Comparison of ENCODE assay signal across 20 cellular contexts in the genomic region with DNA sequence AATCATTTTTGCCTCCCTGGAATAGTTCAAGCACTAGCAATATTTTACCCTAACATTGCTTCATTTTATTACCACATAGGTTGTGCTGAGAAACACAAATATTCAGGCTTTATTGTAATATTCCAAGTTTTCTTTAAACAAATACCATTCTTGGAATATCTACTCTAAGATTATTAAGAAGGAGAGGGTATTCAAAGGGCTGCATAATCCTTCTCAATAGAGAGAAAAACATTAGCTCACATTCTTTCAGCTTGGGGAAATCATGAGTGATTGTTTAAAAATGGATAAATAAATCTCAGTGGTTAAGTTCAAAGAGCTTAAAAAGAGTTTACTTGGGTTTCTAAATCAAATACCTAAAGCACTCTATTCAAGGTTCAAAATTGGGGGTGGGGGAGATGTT.
DNase-seq lines count a peak whose midpoint lies in the region; ATAC-seq, FAIRE-seq and TF ChIP-seq lines count a peak whose summit lies in the region.
"Had no signal": no experiment of that assay in that cellular context is flagged by ENCODE, and none has a peak within 500 bp of the region (broad histone marks: within the 10 kb centered on the region; RNA-seq: fewer than 3 reads in every experiment).

No MANE protein-coding gene starts in this region.

- no peaks in the 10 kb centered on the region for H3K9me3 Mint-ChIP-seq in natural killer cell treated with Interleukin-12 subunit alpha and Interleukin-12 subunit beta and Interleukin-15 and Interleukin-18, amount 100 ng/mL, for 72 hours
- H3K9me3 Mint-ChIP-seq: activated naive CD4-positive, alpha-beta T cell treated with anti-CD3 and anti-CD28 coated beads, Interleukin-2, amount 10 ng/mL, durations not matched to agents 7 days and 5 days had no signal

- peaks cover 15 to 23% of the 10 kb centered on the region in 2 donors for H3K4me1 Mint-ChIP-seq in natural killer cell treated with Interleukin-12 subunit alpha and Interleukin-12 subunit beta and Interleukin-15 and Interleukin-18, amount 100 ng/mL, for 72 hours (ENCODE audit: low read depth in 2 of 2)

- FAIRE-seq in HepG2 (lab: Jason Lieb, UNC), result no peak

- TF ChIP-seq CTCF in HepG2 (CRISPR knock-in tag; IDR thresholded peaks at IDR 0.05) (no peak), right lobe of liver (IDR thresholded peaks at IDR 0.05) (no peak), choroid plexus epithelial cell (conservative IDR thresholded peaks at IDR 0.05; ENCODE audit: low read depth, low read length) (no peak), GM10248 (IDR thresholded peaks at IDR 0.05; ENCODE audit: control extremely low read depth, extremely low read depth, low read depth, missing control alignments) (no peak)

- CTCF ChIA-PET in HepG2 (lab: Yijun Ruan, JAX; ENCODE audit: low intra/inter-chr PET ratio, low total read pairs), result no interaction called here
- CTCF ChIA-PET in GM10248 (lab: Yijun Ruan, JAX), result interaction anchor here (0.9 to 1.9 kb wide), 4 partner anchors 9 to 66 kb away, joined by 4 to 8 read pairs (median 5); no protein-coding TSS in a partner anchor

- H3K27me3 ChIP-seq in HepG2 (ENCODE audit: control insufficient read depth in 1 of 2, insufficient read depth in 2 of 2, low read length in 2 of 2) (no peaks in the 10 kb centered on the region), right lobe of liver (no peaks in the 10 kb centered on the region)
- no peaks in the 10 kb centered on the region for H3K27me3 ChIP-seq in effector memory CD4-positive, alpha-beta T cell (replicated peaks; ENCODE audit: control insufficient read depth, insufficient read depth, low read length, poor library complexity, severe bottlenecking)
- H3K27me3 ChIP-seq: body of pancreas, gastroesophageal sphincter, ovary, sigmoid colon had no signal

- H3K4me2 ChIP-seq in HepG2 (ENCODE audit: low read depth, low read length), result no peak overlapping the region

- no peaks in the 10 kb centered on the region for H3K36me3 ChIP-seq in HepG2 (replicated peaks in 1 of 2; ENCODE audit: control insufficient read depth in 1 of 2, insufficient read depth in 2 of 2, low read length in 2 of 2)
- H3K36me3 ChIP-seq in right lobe of liver, result no peaks in the 10 kb centered on the region
- peaks cover 3% of the 10 kb centered on the region for H3K36me3 ChIP-seq in effector memory CD4-positive, alpha-beta T cell (ENCODE audit: control insufficient read depth, insufficient read depth, low read length)
- H3K36me3 ChIP-seq: ovary, sigmoid colon had no signal

- TF ChIP-seq POLR2A in HepG2 (IDR thresholded peaks at IDR 0.05; ENCODE audit: insufficient read depth in 1 of 2, low read depth in 2 of 2, low read length in 2 of 2) (no peak), right lobe of liver (IDR thresholded peaks at IDR 0.05) (no peak)

- ATAC-seq in HepG2, result no peak
- ATAC-seq in right lobe of liver, result no peak
- ATAC-seq in natural killer cell treated with Interleukin-12 subunit alpha and Interleukin-12 subunit beta and Interleukin-15 and Interleukin-18, amount 100 ng/mL, for 72 hours, result no peak
- ATAC-seq: body of pancreas, gastroesophageal sphincter, HCT116, left colon had no signal

- intact Hi-C loops in HepG2 (cut with micrococcal nuclease; ENCODE audit: unreplicated experiment) (loop anchor here (5.0 kb wide), 1 partner anchor 37 kb away; no protein-coding TSS in a partner anchor), right lobe of liver (cut with DNase I) (no loop called here)

- no peak overlapping the region for H3K9ac ChIP-seq in HepG2 (ENCODE audit: insufficient read depth, low read depth, low read length)

- peak overlapping the region; percentile 36 to 64 for H3K27ac Mint-ChIP-seq in natural killer cell treated with Interleukin-12 subunit alpha and Interleukin-12 subunit beta and Interleukin-15 and Interleukin-18, amount 100 ng/mL, for 72 hours
- H3K27ac Mint-ChIP-seq: activated naive CD4-positive, alpha-beta T cell treated with anti-CD3 and anti-CD28 coated beads, Interleukin-2, amount 10 ng/mL, durations not matched to agents 7 days and 5 days had no signal

- POLR2A ChIA-PET in HepG2 (lab: Yijun Ruan, JAX), result no interaction called here
- POLR2A ChIA-PET in GM10248 (lab: Yijun Ruan, JAX), result no interaction called here

- no peak overlapping the region for H3K4me3 ChIP-seq in HepG2 (replicated peaks in 1 of 3; ENCODE audit: insufficient read depth in 1 of 3, low read depth in 2 of 3, low read length in 3 of 3)
- no peak overlapping the region for H3K4me3 ChIP-seq in right lobe of liver
- H3K4me3 ChIP-seq in choroid plexus epithelial cell (ENCODE audit: low read depth, low read length), result no peak overlapping the region
- H3K4me3 ChIP-seq in effector memory CD4-positive, alpha-beta T cell (ENCODE audit: insufficient read depth, low read depth, low read length, poor library complexity, severe bottlenecking), result no peak overlapping the region
- H3K4me3 ChIP-seq: body of pancreas, gastroesophageal sphincter, ovary, sigmoid colon had no signal

- H2AFZ ChIP-seq in HepG2 (ENCODE audit: low read length), result no peak overlapping the region

- H3K4me3 Mint-ChIP-seq in natural killer cell treated with Interleukin-12 subunit alpha and Interleukin-12 subunit beta and Interleukin-15 and Interleukin-18, amount 100 ng/mL, for 72 hours, result no peak overlapping the region
- H3K4me3 Mint-ChIP-seq: activated naive CD4-positive, alpha-beta T cell treated with anti-CD3 and anti-CD28 coated beads, Interleukin-2, amount 10 ng/mL, durations not matched to agents 7 days and 5 days had no signal

- no peak for TF ChIP-seq RAD21 in HepG2 (CRISPR knock-in tag; IDR thresholded peaks at IDR 0.05)

- peak overlapping the region; percentile 12 for H3K27ac ChIP-seq in HepG2 (ENCODE audit: extremely low read length, insufficient read depth, low read length)
- no peak overlapping the region for H3K27ac ChIP-seq in right lobe of liver
- H3K27ac ChIP-seq in effector memory CD4-positive, alpha-beta T cell (ENCODE audit: insufficient read depth, low read length, poor library complexity, severe bottlenecking), result no peak overlapping the region
- H3K27ac ChIP-seq: body of pancreas, ovary, sigmoid colon, VCaP had no signal

- H3K79me2 ChIP-seq in HepG2 (ENCODE audit: insufficient read depth, low read length), result no peaks in the 10 kb centered on the region

- H3K4me1 ChIP-seq in HepG2 (ENCODE audit: insufficient read depth, low read length) (peaks cover 47% of the 10 kb centered on the region), right lobe of liver (peaks cover 0 to 3% (median under 1%) of the 10 kb centered on the region in 4 donors)
- H3K4me1 ChIP-seq in effector memory CD4-positive, alpha-beta T cell (ENCODE audit: control insufficient read depth, insufficient read depth, low read length, poor library complexity, severe bottlenecking), result no peaks in the 10 kb centered on the region
- H3K4me1 ChIP-seq: body of pancreas had no signal

- in situ Hi-C loops in HepG2 (cut with HindIII; ENCODE audit: extremely low pct_ligation_motif_present, low pct_unique_long_range_greater_than_20kb), result no loop called here

- H4K20me1 ChIP-seq in HepG2 (ENCODE audit: insufficient read depth, low read length), result no peaks in the 10 kb centered on the region

- TF ChIP-seq EP300 in HepG2 (IDR thresholded peaks at IDR 0.05; ENCODE audit: low read depth in 2 of 2, low read length in 2 of 2) (no peak), HepG2 (CRISPR knock-in tag; IDR thresholded peaks at IDR 0.05; ENCODE audit: borderline replicate concordance) (no peak)

- H3K36me3 Mint-ChIP-seq in natural killer cell treated with Interleukin-12 subunit alpha and Interleukin-12 subunit beta and Interleukin-15 and Interleukin-18, amount 100 ng/mL, for 72 hours, result peaks cover 2% of the 10 kb centered on the region

- H3K9me3 ChIP-seq in HepG2 (ENCODE audit: low read length) (no peaks in the 10 kb centered on the region), right lobe of liver (no peaks in the 10 kb centered on the region)
- H3K9me3 ChIP-seq in effector memory CD4-positive, alpha-beta T cell (ENCODE audit: control insufficient read depth, low read length), result no peaks in the 10 kb centered on the region
- H3K9me3 ChIP-seq: body of pancreas, gastroesophageal sphincter, ovary, sigmoid colon had no signal

- DNase-seq in HepG2 (ENCODE audit: low spot score), result peak; percentile 32
- DNase-seq in right lobe of liver, result no peak
- DNase-seq in choroid plexus epithelial cell (ENCODE audit: low read depth), result peak; percentile 34
- DNase-seq in natural killer cell treated with Interleukin-12 subunit alpha and Interleukin-12 subunit beta and Interleukin-15 and Interleukin-18, amount 100 ng/mL, for 72 hours (ENCODE audit: low spot score), result no peak
- no peak for DNase-seq in GF-D8 (lab: John Stamatoyannopoulos, UW)
- no peak for DNase-seq in effector memory CD4-positive, alpha-beta T cell
- DNase-seq in hippocampal formation (lab: John Stamatoyannopoulos, UW), result no peak
- DNase-seq in GM10248 (ENCODE audit: extremely low spot score), result no peak
- DNase-seq: activated naive CD4-positive, alpha-beta T cell treated with anti-CD3 and anti-CD28 coated beads, Interleukin-2, amount 10 ng/mL, durations not matched to agents 7 days and 5 days; body of pancreas; DND-41; left colon; NCI-H748 treated with DMSO at 0.1 percent for 48 hours; ovary; sigmoid colon; stimulated activated CD4-positive, alpha-beta T cell treated with anti-CD3 and anti-CD28 coated beads, Interleukin-1b, Interleukin-23, amount 100 ng/mL, for 48 hours; T-helper 2 cell had no signal

- no TSS peak for BruUV-seq in HepG2 (replicated peaks; lab: Mats Ljungman, UMichigan)

- no peaks in the 10 kb centered on the region for H3K27me3 Mint-ChIP-seq in natural killer cell treated with Interleukin-12 subunit alpha and Interleukin-12 subunit beta and Interleukin-15 and Interleukin-18, amount 100 ng/mL, for 72 hours
- H3K27me3 Mint-ChIP-seq: activated naive CD4-positive, alpha-beta T cell treated with anti-CD3 and anti-CD28 coated beads, Interleukin-2, amount 10 ng/mL, durations not matched to agents 7 days and 5 days had no signal

TF ChIP-seq in HepG2, 621 proteins besides CTCF, POLR2A, EP300 and RAD21 (continues in another document):
- peak; percentile 43; the same call in 1 of the 2 replicates for TF ChIP-seq GFI1 (CRISPR knock-in tag; IDR thresholded peaks at IDR 0.05; ENCODE audit: borderline replicate concordance)
- TF ChIP-seq ZNF652 (CRISPR knock-in tag; IDR thresholded peaks at IDR 0.05; ENCODE audit: borderline replicate concordance, low read depth), result 0 out of 2 replicates have a peak, but pooled peaks have one; percentile 1

Comparison
In these comparisons a context has a peak if more than half of its experiments do, and no peak if none do; other contexts are left out.
1. DNase-seq: peak in HepG2 (single experiment) and choroid plexus epithelial cell (single experiment); none in right lobe of liver (0 of 3), natural killer cell treated with Interleukin-12 subunit alpha and Interleukin-12 subunit beta and Interleukin-15 and Interleukin-18, amount 100 ng/mL, for 72 hours (single experiment), GF-D8 (single experiment), effector memory CD4-positive, alpha-beta T cell (0 of 3), hippocampal formation (0 of 2) and GM10248 (single experiment).